ENCODE assay signal across 15 cellular contexts in genomic region chr9:131876486-131876885, GRCh38.
DNase-seq lines count a peak whose midpoint lies in the region; ATAC-seq and TF ChIP-seq lines count a peak whose summit lies in the region.
"Had no signal": no experiment of that assay in that cellular context is flagged by ENCODE, and none has a peak within 500 bp of the region (broad histone marks: within the 10 kb centered on the region; RNA-seq: fewer than 3 reads in every experiment).

No MANE protein-coding gene starts in this region.

- intact Hi-C loops in activated CD8-positive, alpha-beta T cell treated with anti-CD3 and anti-CD28 coated beads for 36 hours (cut with micrococcal nuclease) = no loop called here

- no CpG with 5 or more reads among the region's 16 CpGs for WGBS in H9 (ENCODE audit: extremely low coverage, insufficient read length, low lambda C conversion rate)

- CTCF ChIA-PET in activated CD8-positive, alpha-beta T cell treated with anti-CD3 and anti-CD28 coated beads for 36 hours (lab: Charles Lee) = no interaction called here

- no peak overlapping the region for H4K8ac ChIP-seq in H9 (replicated peaks; ENCODE audit: insufficient read length, low read depth, low read length)

- H3K18ac ChIP-seq in H9 (ENCODE audit: insufficient read length, low read depth, low read length) = no peak overlapping the region

- no peak for ATAC-seq in activated T-cell treated with anti-CD3 and anti-CD28 coated beads, Interleukin-2, amount 50 U/mL, for 72 hours (replicated peaks in 1 of 2)
- no peak for ATAC-seq in activated CD8-positive, alpha-beta T cell treated with anti-CD3 and anti-CD28 coated beads for 36 hours
- ATAC-seq: GM12878 had no signal

- H2BK15ac ChIP-seq in H9 (ENCODE audit: low read depth, low read length) = no peak overlapping the region

- no peak overlapping the region for H2BK12ac ChIP-seq in H9 (ENCODE audit: insufficient read length, low read depth, low read length)

- H3K23ac ChIP-seq in H9 (ENCODE audit: insufficient read length, low read depth, low read length) = no peak overlapping the region

- no peaks in the 10 kb centered on the region for H3K27me3 ChIP-seq in skeletal muscle satellite cell (ENCODE audit: control insufficient read depth, insufficient read depth, low read length)
- H3K27me3 ChIP-seq in H9 (ENCODE audit: insufficient read depth, low read length) = no peaks in the 10 kb centered on the region

- H3K9me3 ChIP-seq in skeletal muscle satellite cell (replicated peaks; ENCODE audit: low read length) (no peaks in the 10 kb centered on the region), H9 (ENCODE audit: control insufficient read depth, low read depth, low read length) (no peaks in the 10 kb centered on the region)

- peaks cover 17% of the 10 kb centered on the region for H3K4me1 Mint-ChIP-seq in activated T-cell treated with anti-CD3 and anti-CD28 coated beads, Interleukin-2, amount 50 U/mL, for 72 hours (ENCODE audit: low read depth)
- H3K4me1 Mint-ChIP-seq in activated T-cell treated with anti-CD3 and anti-CD28 coated beads, Interleukin-2, amount 50 U/mL, for 24 hours (ENCODE audit: low read depth) = peaks cover 19% of the 10 kb centered on the region
- H3K4me1 Mint-ChIP-seq in HFFc6 (ENCODE audit: low read depth) = peaks cover 17% of the 10 kb centered on the region
- H3K4me1 Mint-ChIP-seq in activated CD8-positive, alpha-beta T cell treated with anti-CD3 and anti-CD28 coated beads for 36 hours (ENCODE audit: low read depth) = peaks cover 12% of the 10 kb centered on the region
- peaks cover 16 to 29% of the 10 kb centered on the region in 2 experiments for H3K4me1 Mint-ChIP-seq in H9

- peaks cover 14% of the 10 kb centered on the region for H3K4me1 ChIP-seq in skeletal muscle satellite cell (ENCODE audit: control insufficient read depth, insufficient read depth, low read length)
- H3K4me1 ChIP-seq in H9 (ENCODE audit: insufficient read depth, low read length) = peaks cover 7% of the 10 kb centered on the region; the same call in 1 of the 2 replicates

- H3K27me3 Mint-ChIP-seq in activated T-cell treated with anti-CD3 and anti-CD28 coated beads, Interleukin-2, amount 50 U/mL, for 72 hours (ENCODE audit: low read depth) = no peaks in the 10 kb centered on the region
- H3K27me3 Mint-ChIP-seq in activated T-cell treated with anti-CD3 and anti-CD28 coated beads, Interleukin-2, amount 50 U/mL, for 24 hours = no peaks in the 10 kb centered on the region
- H3K27me3 Mint-ChIP-seq in HFFc6 (ENCODE audit: insufficient read depth) (no peaks in the 10 kb centered on the region; the same call in 1 of the 2 replicates), H9 (ENCODE audit: low read depth) (peaks cover 2% of the 10 kb centered on the region; the same call in 1 of the 2 replicates)
- no peaks in the 10 kb centered on the region for H3K27me3 Mint-ChIP-seq in activated CD8-positive, alpha-beta T cell treated with anti-CD3 and anti-CD28 coated beads for 36 hours
- H3K27me3 Mint-ChIP-seq: CD4-positive, alpha-beta memory T cell had no signal

- no peak overlapping the region for H2BK120ac ChIP-seq in H9 (ENCODE audit: low read depth, low read length, poor library complexity, severe bottlenecking)

- H3K27ac ChIP-seq in H9 (ENCODE audit: insufficient read length, low read depth, low read length) = no peak overlapping the region
- H3K27ac ChIP-seq: RWPE1 had no signal

- no peaks in the 10 kb centered on the region for H3K79me2 ChIP-seq in H9 (ENCODE audit: insufficient read depth, low read length)

- POLR2A ChIA-PET in activated CD8-positive, alpha-beta T cell treated with anti-CD3 and anti-CD28 coated beads for 36 hours (lab: Charles Lee) = no interaction called here

- no peak overlapping the region for H2AK5ac ChIP-seq in H9 (ENCODE audit: insufficient read length, low read length)

- H3K56ac ChIP-seq in H9 (ENCODE audit: insufficient read length, low read depth, low read length) = no peak overlapping the region

- H3K27ac Mint-ChIP-seq in activated T-cell treated with anti-CD3 and anti-CD28 coated beads, Interleukin-2, amount 50 U/mL, for 72 hours = peak overlapping the region; percentile 41
- H3K27ac Mint-ChIP-seq in activated T-cell treated with anti-CD3 and anti-CD28 coated beads, Interleukin-2, amount 50 U/mL, for 24 hours = no peak overlapping the region
- H3K27ac Mint-ChIP-seq in HFFc6 (peak overlapping the region; percentile 67), H9 (no peak overlapping the region)
- H3K27ac Mint-ChIP-seq in activated CD8-positive, alpha-beta T cell treated with anti-CD3 and anti-CD28 coated beads for 36 hours = peak overlapping the region; percentile 19

- H3T11ph ChIP-seq in H9 (ENCODE audit: low read length) = no peak overlapping the region

- H2AFZ ChIP-seq in H9 (ENCODE audit: low read length) = no peak overlapping the region

- H4K5ac ChIP-seq in H9 (ENCODE audit: insufficient read length, low read depth, low read length) = no peak overlapping the region

- TF ChIP-seq CTCF in HFFc6 (IDR thresholded peaks at IDR 0.05) (no peak), H9 (conservative IDR thresholded peaks at IDR 0.05) (no peak)
- TF ChIP-seq CTCF in activated CD8-positive, alpha-beta T cell treated with anti-CD3 and anti-CD28 coated beads for 36 hours (IDR thresholded peaks at IDR 0.05) = no peak

- no peak overlapping the region for H2BK20ac ChIP-seq in H9 (ENCODE audit: low read depth, low read length, poor library complexity, severe bottlenecking)

- H3K23me2 ChIP-seq in H9 (ENCODE audit: insufficient read length, low read depth, low read length, poor library complexity, severe bottlenecking) = no peaks in the 10 kb centered on the region

- H3K9ac ChIP-seq in skeletal muscle satellite cell (ENCODE audit: low read depth, low read length) (no peak overlapping the region), H9 (ENCODE audit: extremely low read depth, insufficient read length, low read length) (no peak overlapping the region)

- DNase-seq in activated T-cell treated with anti-CD3 and anti-CD28 coated beads, Interleukin-2, amount 50 U/mL, for 72 hours = no peak
- no peak for DNase-seq in activated T-cell treated with anti-CD3 and anti-CD28 coated beads, Interleukin-2, amount 50 U/mL, for 24 hours
- no peak for DNase-seq in HFFc6
- DNase-seq in activated CD8-positive, alpha-beta T cell treated with anti-CD3 and anti-CD28 coated beads for 36 hours = no peak
- no peak for DNase-seq in H9
- DNase-seq in SW 1271 (lab: John Stamatoyannopoulos, UW) = no peak
- DNase-seq: CD4-positive, alpha-beta memory T cell; DMS79; Kasumi-1; NCI-H1436; NCI-H2029 treated with DMSO at 0.1 percent for 48 hours; NCI-H510A had no signal

- no peak overlapping the region for H3K4ac ChIP-seq in H9 (ENCODE audit: low read depth, low read length)

- H3K14ac ChIP-seq in H9 (ENCODE audit: insufficient read depth, low read length) = no peak overlapping the region

- H3K36me3 ChIP-seq in skeletal muscle satellite cell (ENCODE audit: insufficient read depth, low read length) = peaks cover 11% of the 10 kb centered on the region

- H3K36me3 Mint-ChIP-seq in activated T-cell treated with anti-CD3 and anti-CD28 coated beads, Interleukin-2, amount 50 U/mL, for 72 hours (ENCODE audit: insufficient read depth in 2 of 2) = no peaks in the 10 kb centered on the region
- peaks cover 25% of the 10 kb centered on the region for H3K36me3 Mint-ChIP-seq in activated T-cell treated with anti-CD3 and anti-CD28 coated beads, Interleukin-2, amount 50 U/mL, for 24 hours (ENCODE audit: low read depth)
- H3K36me3 Mint-ChIP-seq in HFFc6 (ENCODE audit: low read depth) = peaks cover 13% of the 10 kb centered on the region
- no peaks in the 10 kb centered on the region for H3K36me3 Mint-ChIP-seq in activated CD8-positive, alpha-beta T cell treated with anti-CD3 and anti-CD28 coated beads for 36 hours (ENCODE audit: low read depth)
- H3K36me3 Mint-ChIP-seq in H9 (ENCODE audit: insufficient read depth in 1 of 3, low read depth in 3 of 3) = no peaks in the 10 kb centered on the region

- no peak overlapping the region for H2BK5ac ChIP-seq in H9 (ENCODE audit: insufficient read length, low read length)

- H4K20me1 ChIP-seq in H9 (ENCODE audit: control insufficient read depth, insufficient read depth, insufficient read length) = no peaks in the 10 kb centered on the region

- no peaks in the 10 kb centered on the region for H3K79me1 ChIP-seq in H9 (ENCODE audit: insufficient read depth, low read depth, low read length, poor library complexity, severe bottlenecking)

- H3K9me3 Mint-ChIP-seq in activated T-cell treated with anti-CD3 and anti-CD28 coated beads, Interleukin-2, amount 50 U/mL, for 72 hours = no peaks in the 10 kb centered on the region
- H3K9me3 Mint-ChIP-seq in activated T-cell treated with anti-CD3 and anti-CD28 coated beads, Interleukin-2, amount 50 U/mL, for 24 hours = no peaks in the 10 kb centered on the region
- no peaks in the 10 kb centered on the region for H3K9me3 Mint-ChIP-seq in HFFc6
- H3K9me3 Mint-ChIP-seq in activated CD8-positive, alpha-beta T cell treated with anti-CD3 and anti-CD28 coated beads for 36 hours = no peaks in the 10 kb centered on the region
- no peaks in the 10 kb centered on the region for H3K9me3 Mint-ChIP-seq in H9
- H3K9me3 Mint-ChIP-seq: CD4-positive, alpha-beta memory T cell had no signal

- no peak overlapping the region for H3K4me3 ChIP-seq in skeletal muscle satellite cell (ENCODE audit: low read length)
- H3K4me3 ChIP-seq: GM12878 had no signal

- H4K91ac ChIP-seq in H9 (ENCODE audit: insufficient read length, low read depth, low read length) = no peak overlapping the region

- H3K4me2 ChIP-seq in skeletal muscle satellite cell (ENCODE audit: low read length) (peak overlapping the region; percentile 16), H9 (ENCODE audit: insufficient read depth, insufficient read length, low read length) (no peak overlapping the region)

- H3K4me3 Mint-ChIP-seq in activated T-cell treated with anti-CD3 and anti-CD28 coated beads, Interleukin-2, amount 50 U/mL, for 72 hours = no peak overlapping the region
- no peak overlapping the region for H3K4me3 Mint-ChIP-seq in activated T-cell treated with anti-CD3 and anti-CD28 coated beads, Interleukin-2, amount 50 U/mL, for 24 hours
- H3K4me3 Mint-ChIP-seq in HFFc6 (no peak overlapping the region), H9 (no peak overlapping the region)
- H3K4me3 Mint-ChIP-seq in activated CD8-positive, alpha-beta T cell treated with anti-CD3 and anti-CD28 coated beads for 36 hours = no peak overlapping the region
- H3K4me3 Mint-ChIP-seq: CD4-positive, alpha-beta memory T cell had no signal

Comparison
In these comparisons a context has a peak if more than half of its experiments do, and no peak if none do; other contexts are left out.
1. H3K27ac Mint-ChIP-seq: peak in activated T-cell treated with anti-CD3 and anti-CD28 coated beads, Interleukin-2, amount 50 U/mL, for 72 hours (single experiment), HFFc6 (single experiment) and activated CD8-positive, alpha-beta T cell treated with anti-CD3 and anti-CD28 coated beads for 36 hours (single experiment); none in activated T-cell treated with anti-CD3 and anti-CD28 coated beads, Interleukin-2, amount 50 U/mL, for 24 hours (single experiment) and H9 (0 of 3).